9 cellular contexts compared by ENCODE assay signal in the genomic region with DNA sequence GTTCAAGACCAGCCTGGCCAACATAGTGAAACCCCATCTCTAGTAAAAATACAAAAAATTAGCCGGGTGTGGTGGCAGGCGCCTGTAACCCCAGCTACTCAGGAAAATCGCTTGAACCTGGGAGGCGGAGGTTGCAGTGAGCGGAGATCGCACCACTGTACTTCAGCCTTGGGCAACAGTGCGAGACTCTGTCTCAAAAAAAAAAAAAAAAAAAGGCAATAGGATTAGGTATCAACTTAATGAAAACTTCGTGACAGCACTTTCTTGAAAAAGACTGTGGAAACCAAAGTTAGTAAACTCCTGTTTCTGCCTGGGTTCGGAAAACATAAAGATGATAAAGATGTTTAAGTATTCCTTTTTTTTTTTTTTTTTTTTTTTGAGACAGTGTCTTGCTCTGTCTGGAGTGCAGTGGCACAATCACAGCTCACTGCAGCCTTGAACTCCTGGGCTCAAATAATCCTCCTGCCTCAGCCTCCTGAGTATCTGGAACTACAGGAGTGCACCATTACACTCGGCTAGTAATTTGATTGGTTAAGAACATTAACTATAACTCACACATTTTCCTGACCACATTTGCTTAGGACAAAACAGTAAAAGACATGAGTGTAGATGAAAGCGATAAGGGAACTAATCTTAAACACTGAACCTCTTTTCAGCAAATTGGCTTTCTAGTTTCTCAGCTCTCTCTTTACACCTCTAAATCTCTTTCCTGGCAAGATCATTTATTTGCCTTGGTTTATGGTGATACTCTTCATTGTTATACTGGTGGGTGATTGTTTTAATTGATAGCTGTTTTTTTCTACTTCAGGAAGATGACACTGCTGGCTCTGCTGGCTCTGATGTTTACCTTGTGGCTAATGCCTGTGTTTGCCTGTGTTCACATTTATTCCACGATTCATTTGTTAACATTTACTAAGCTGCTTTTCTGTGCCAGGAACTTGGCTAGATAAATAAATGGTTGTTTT. TPM values are rescaled to one million over a fixed set of nuclear protein-coding genes. Genes with fewer than 3 reads are reported as not detected.
DNase-seq lines count a peak whose midpoint lies in the region; ATAC-seq and TF ChIP-seq lines count a peak whose summit lies in the region.
"Had no signal": no experiment of that assay in that cellular context is flagged by ENCODE, and none has a peak within 500 bp of the region (broad histone marks: within the 10 kb centered on the region; RNA-seq: fewer than 3 reads in every experiment).

No MANE protein-coding gene starts in this region.

- no peak for TF ChIP-seq POLR2A in transverse colon (IDR thresholded peaks at IDR 0.05)

- H3K4me3 ChIP-seq in transverse colon: no peak overlapping the region
- H3K4me3 ChIP-seq: esophagus squamous epithelium had no signal

- peak overlapping the region; percentile 11 for H3K27ac Mint-ChIP-seq in activated naive CD8-positive, alpha-beta T cell
- peak overlapping the region in 1 of 2 donors; percentile 4 for H3K27ac Mint-ChIP-seq in natural killer cell

- peaks cover 8% of the 10 kb centered on the region for H3K36me3 Mint-ChIP-seq in activated naive CD8-positive, alpha-beta T cell
- H3K36me3 Mint-ChIP-seq in natural killer cell: no peaks in the 10 kb centered on the region

- no peaks in the 10 kb centered on the region for H3K27me3 ChIP-seq in transverse colon
- H3K27me3 ChIP-seq: esophagus squamous epithelium had no signal

- 65 to 68% methylated on average over 9 to 12 of the region's 12 CpGs for WGBS in transverse colon (ENCODE audit: low coverage in 1 of 2), 2 donors

- TF ChIP-seq EP300 in transverse colon (IDR thresholded peaks at IDR 0.05; ENCODE audit: low read depth): no peak

- no peaks in the 10 kb centered on the region for H3K36me3 ChIP-seq in transverse colon
- H3K36me3 ChIP-seq: esophagus squamous epithelium had no signal

- peak overlapping the region in 2 of 4 donors; percentile 5 to 10 for H3K27ac ChIP-seq in transverse colon
- H3K27ac ChIP-seq: esophagus squamous epithelium had no signal

- peak; percentile 41 for ATAC-seq in GM18909 (IDR thresholded peaks at IDR 0.05; ENCODE audit: poor library complexity, unreplicated experiment)
- peak; percentile 34 to 62 (median 35) for ATAC-seq in natural killer cell
- no peak; the same call in 2 of the 3 replicates for ATAC-seq in SK-N-SH treated with all-trans-retinoic acid at 6 μM for 48 hours

- peaks cover 86% of the 10 kb centered on the region for H3K4me1 Mint-ChIP-seq in activated naive CD8-positive, alpha-beta T cell (ENCODE audit: low read depth)
- peaks cover 48 to 56% of the 10 kb centered on the region in 2 donors for H3K4me1 Mint-ChIP-seq in natural killer cell

- peak; percentile 29 for DNase-seq in NCI-H1417 treated with DMSO at 0.1 percent for 48 hours (lab: John Stamatoyannopoulos, UW)
- DNase-seq in natural killer cell: no peak
- no peak for DNase-seq in NOMO-1 treated with DMSO at 0.1 percent for 48 hours (lab: John Stamatoyannopoulos, UW; ENCODE audit: unreplicated experiment)
- no peak for DNase-seq in transverse colon
- DNase-seq in Kasumi-1 (lab: John Stamatoyannopoulos, UW): no peak
- DNase-seq: esophagus squamous epithelium had no signal

- H3K9me3 Mint-ChIP-seq in activated naive CD8-positive, alpha-beta T cell (ENCODE audit: low read depth): no peaks in the 10 kb centered on the region
- H3K9me3 Mint-ChIP-seq in natural killer cell: no peaks in the 10 kb centered on the region

- in situ Hi-C loops in transverse colon (cut with MboI; ENCODE audit: low pct_ligation_motif_present in 1 of 4, low pct_unique_long_range_greater_than_20kb in 1 of 4, low sequenced_read_pairs in 3 of 4): no loop called here

- TF ChIP-seq CTCF in natural killer cell (IDR thresholded peaks at IDR 0.05) (no peak), transverse colon (IDR thresholded peaks at IDR 0.05) (no peak)

- H3K4me3 Mint-ChIP-seq in activated naive CD8-positive, alpha-beta T cell: peak overlapping the region; percentile 53
- peak overlapping the region; percentile 4 for H3K4me3 Mint-ChIP-seq in natural killer cell

- H3K27me3 Mint-ChIP-seq in activated naive CD8-positive, alpha-beta T cell: no peaks in the 10 kb centered on the region
- H3K27me3 Mint-ChIP-seq in natural killer cell (ENCODE audit: low read depth in 2 of 2): no peaks in the 10 kb centered on the region

- no peaks in the 10 kb centered on the region for H3K9me3 ChIP-seq in transverse colon
- H3K9me3 ChIP-seq: esophagus squamous epithelium had no signal

- intact Hi-C loops in natural killer cell (cut with micrococcal nuclease) (no loop called here), transverse colon (cut with DNase I; ENCODE audit: low total_unique reads) (no loop called here)

- peaks cover 0 to 69% (median 40%) of the 10 kb centered on the region in 4 donors for H3K4me1 ChIP-seq in transverse colon

TF ChIP-seq in SK-N-SH treated with all-trans-retinoic acid at 6 μM for 48 hours, 23 proteins besides CTCF, POLR2A, EP300 and RAD21 (continues in another document):
- TF ChIP-seq, protein P1, sequence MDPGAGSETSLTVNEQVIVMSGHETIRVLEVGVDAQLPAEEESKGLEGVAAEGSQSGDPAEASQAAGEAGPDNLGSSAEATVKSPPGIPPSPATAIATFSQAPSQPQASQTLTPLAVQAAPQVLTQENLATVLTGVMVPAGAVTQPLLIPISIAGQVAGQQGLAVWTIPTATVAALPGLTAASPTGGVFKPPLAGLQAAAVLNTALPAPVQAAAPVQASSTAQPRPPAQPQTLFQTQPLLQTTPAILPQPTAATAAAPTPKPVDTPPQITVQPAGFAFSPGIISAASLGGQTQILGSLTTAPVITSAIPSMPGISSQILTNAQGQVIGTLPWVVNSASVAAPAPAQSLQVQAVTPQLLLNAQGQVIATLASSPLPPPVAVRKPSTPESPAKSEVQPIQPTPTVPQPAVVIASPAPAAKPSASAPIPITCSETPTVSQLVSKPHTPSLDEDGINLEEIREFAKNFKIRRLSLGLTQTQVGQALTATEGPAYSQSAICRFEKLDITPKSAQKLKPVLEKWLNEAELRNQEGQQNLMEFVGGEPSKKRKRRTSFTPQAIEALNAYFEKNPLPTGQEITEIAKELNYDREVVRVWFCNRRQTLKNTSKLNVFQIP (CRISPR knock-in tag; IDR thresholded peaks at IDR 0.05; ENCODE audit: borderline replicate concordance, low read depth): no peak
- no peak for TF ChIP-seq OSR1 (CRISPR knock-in tag; IDR thresholded peaks at IDR 0.05)
- no peak for TF ChIP-seq ARNTL (CRISPR knock-in tag; IDR thresholded peaks at IDR 0.05; ENCODE audit: borderline replicate concordance, low read depth)
- no peak for TF ChIP-seq PPARA (CRISPR knock-in tag; IDR thresholded peaks at IDR 0.05; ENCODE audit: borderline replicate concordance)
- TF ChIP-seq ZNF565 (CRISPR knock-in tag; conservative IDR thresholded peaks at IDR 0.05; ENCODE audit: low read depth): no peak
- TF ChIP-seq ISL1 (CRISPR knock-in tag; IDR thresholded peaks at IDR 0.05): no peak
- TF ChIP-seq, protein P2, sequence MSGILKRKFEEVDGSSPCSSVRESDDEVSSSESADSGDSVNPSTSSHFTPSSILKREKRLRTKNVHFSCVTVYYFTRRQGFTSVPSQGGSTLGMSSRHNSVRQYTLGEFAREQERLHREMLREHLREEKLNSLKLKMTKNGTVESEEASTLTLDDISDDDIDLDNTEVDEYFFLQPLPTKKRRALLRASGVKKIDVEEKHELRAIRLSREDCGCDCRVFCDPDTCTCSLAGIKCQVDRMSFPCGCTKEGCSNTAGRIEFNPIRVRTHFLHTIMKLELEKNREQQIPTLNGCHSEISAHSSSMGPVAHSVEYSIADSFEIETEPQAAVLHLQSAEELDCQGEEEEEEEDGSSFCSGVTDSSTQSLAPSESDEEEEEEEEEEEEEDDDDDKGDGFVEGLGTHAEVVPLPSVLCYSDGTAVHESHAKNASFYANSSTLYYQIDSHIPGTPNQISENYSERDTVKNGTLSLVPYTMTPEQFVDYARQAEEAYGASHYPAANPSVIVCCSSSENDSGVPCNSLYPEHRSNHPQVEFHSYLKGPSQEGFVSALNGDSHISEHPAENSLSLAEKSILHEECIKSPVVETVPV (CRISPR knock-in tag; IDR thresholded peaks at IDR 0.05): no peak
- TF ChIP-seq GLIS3 (CRISPR knock-in tag; IDR thresholded peaks at IDR 0.05): no peak
- TF ChIP-seq CSDC2 (CRISPR knock-in tag; IDR thresholded peaks at IDR 0.05): no peak
- no peak for TF ChIP-seq BACH2 (CRISPR knock-in tag; IDR thresholded peaks at IDR 0.05; ENCODE audit: borderline replicate concordance)
- no peak for TF ChIP-seq TOX (CRISPR knock-in tag; IDR thresholded peaks at IDR 0.05; ENCODE audit: borderline replicate concordance)
- TF ChIP-seq SNAI2 (CRISPR knock-in tag; IDR thresholded peaks at IDR 0.05): no peak
- TF ChIP-seq, protein P3, sequence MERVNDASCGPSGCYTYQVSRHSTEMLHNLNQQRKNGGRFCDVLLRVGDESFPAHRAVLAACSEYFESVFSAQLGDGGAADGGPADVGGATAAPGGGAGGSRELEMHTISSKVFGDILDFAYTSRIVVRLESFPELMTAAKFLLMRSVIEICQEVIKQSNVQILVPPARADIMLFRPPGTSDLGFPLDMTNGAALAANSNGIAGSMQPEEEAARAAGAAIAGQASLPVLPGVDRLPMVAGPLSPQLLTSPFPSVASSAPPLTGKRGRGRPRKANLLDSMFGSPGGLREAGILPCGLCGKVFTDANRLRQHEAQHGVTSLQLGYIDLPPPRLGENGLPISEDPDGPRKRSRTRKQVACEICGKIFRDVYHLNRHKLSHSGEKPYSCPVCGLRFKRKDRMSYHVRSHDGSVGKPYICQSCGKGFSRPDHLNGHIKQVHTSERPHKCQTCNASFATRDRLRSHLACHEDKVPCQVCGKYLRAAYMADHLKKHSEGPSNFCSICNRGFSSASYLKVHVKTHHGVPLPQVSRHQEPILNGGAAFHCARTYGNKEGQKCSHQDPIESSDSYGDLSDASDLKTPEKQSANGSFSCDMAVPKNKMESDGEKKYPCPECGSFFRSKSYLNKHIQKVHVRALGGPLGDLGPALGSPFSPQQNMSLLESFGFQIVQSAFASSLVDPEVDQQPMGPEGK (CRISPR knock-in tag; IDR thresholded peaks at IDR 0.05; ENCODE audit: borderline replicate concordance): no peak
- no peak for TF ChIP-seq TCF4 (CRISPR knock-in tag; IDR thresholded peaks at IDR 0.05; ENCODE audit: borderline replicate concordance)
- TF ChIP-seq ZNF70 (CRISPR knock-in tag; IDR thresholded peaks at IDR 0.05): no peak
- no peak for TF ChIP-seq ZFP30 (CRISPR knock-in tag; IDR thresholded peaks at IDR 0.05)
- TF ChIP-seq ZNF8 (CRISPR knock-in tag; IDR thresholded peaks at IDR 0.05): no peak

RNA-seq across cellular contexts. Expression of a gene that starts 15.8 kb away (rescaled TPM):
- total RNA-seq in natural killer cell (100 to 1,000 TPM; 174 to 184 (median 177) TPM), transverse colon (100 to 1,000 TPM in 2 of 4 donors, 10 to 100 TPM in 2; 27.9 to 103 (median 76.1) TPM)

RNA-seq across cellular contexts. Expression of a gene that starts 51.1 kb away (rescaled TPM):
- total RNA-seq in natural killer cell (1 to 10 TPM; 2.2 to 2.4 (median 2.2) TPM), transverse colon (1 to 10 TPM in 2 of 4 donors, under 1 TPM in 1, not detected in 1; 0.20 to 5.1 (median 3.8) TPM)
